In the genomic region with DNA sequence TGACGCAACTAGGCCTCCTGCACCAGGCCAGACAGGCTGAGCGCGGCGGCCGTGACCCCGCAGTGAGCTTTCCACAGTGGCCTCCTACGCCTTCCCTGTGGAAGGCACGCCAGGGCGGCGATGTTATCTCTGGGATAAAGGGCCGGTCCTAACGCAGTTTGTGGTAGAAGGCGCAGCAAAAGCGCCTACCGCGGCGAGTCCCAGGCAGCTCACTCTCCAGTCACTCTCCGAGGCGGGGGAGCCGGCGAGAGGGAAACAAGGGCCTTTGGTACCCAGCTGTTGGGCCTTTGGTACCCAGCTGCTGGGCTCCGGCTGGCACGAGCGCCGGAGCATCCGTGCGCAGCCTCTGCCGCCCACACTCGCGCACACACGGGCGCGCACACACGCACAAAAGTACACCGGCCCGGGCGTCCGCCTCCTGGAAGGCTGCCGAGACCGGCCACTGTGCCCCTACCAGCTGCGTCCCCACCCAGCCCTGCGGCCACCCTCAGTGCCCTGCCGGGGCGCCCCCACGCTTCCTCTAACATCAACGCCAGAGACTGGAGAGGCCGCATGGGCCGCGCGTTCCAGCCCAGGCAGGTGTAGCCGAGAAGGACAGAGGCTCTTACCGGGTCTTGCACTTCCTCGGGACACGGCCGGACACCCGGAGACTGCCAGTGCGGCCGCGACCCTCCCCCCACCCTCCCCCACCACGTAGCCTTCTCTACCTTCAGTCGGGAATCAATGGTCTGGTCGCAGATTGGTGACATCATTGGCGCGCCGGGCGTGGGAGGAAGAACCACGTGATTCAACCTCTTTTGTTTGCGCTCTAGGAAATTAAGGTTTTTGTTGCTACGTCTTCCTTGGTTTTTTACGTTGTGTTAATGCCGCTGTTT, we compare ENCODE assay signal across 7 cellular contexts. TPM values are rescaled to one million over a fixed set of nuclear protein-coding genes. Genes with fewer than 3 reads are reported as not detected.
DNase-seq lines count a peak whose midpoint lies in the region; ATAC-seq and TF ChIP-seq lines count a peak whose summit lies in the region.

No MANE protein-coding gene starts in this region.

- peaks cover 17% of the 10 kb centered on the region for H3K27me3 Mint-ChIP-seq in activated CD4-positive, alpha-beta T cell treated with anti-CD3 and anti-CD28 coated beads, Interleukin-2, amount 10 ng/mL, durations not matched to agents 24 days and 14 days

- TF ChIP-seq POLR2A in GM18526 (IDR thresholded peaks at IDR 0.05; ENCODE audit: extremely low read depth, insufficient read length): peak; percentile 38

- peak overlapping the region; percentile 81 to 82 for H3K9ac ChIP-seq in colonic mucosa (ENCODE audit: low read depth in 2 of 2, low read length in 2 of 2)

- no peaks in the 10 kb centered on the region for H3K9me3 ChIP-seq in colonic mucosa

- H3K27ac Mint-ChIP-seq in activated CD4-positive, alpha-beta T cell treated with anti-CD3 and anti-CD28 coated beads, Interleukin-2, amount 10 ng/mL, durations not matched to agents 24 days and 14 days: peak overlapping the region; percentile 99

- peak overlapping the region; percentile 98 for H3K4me3 Mint-ChIP-seq in activated CD4-positive, alpha-beta T cell treated with anti-CD3 and anti-CD28 coated beads, Interleukin-2, amount 10 ng/mL, durations not matched to agents 24 days and 14 days

- H3K27ac ChIP-seq in colonic mucosa: peak overlapping the region; percentile 38

- H3K4me1 ChIP-seq in colonic mucosa: peaks cover 8% of the 10 kb centered on the region

- intact Hi-C loops in activated CD4-positive, alpha-beta T cell treated with anti-CD3 and anti-CD28 coated beads, Interleukin-2, amount 10 ng/mL, durations not matched to agents 24 days and 14 days (cut with micrococcal nuclease): loop anchor here (1.0 kb wide), 1 partner anchor 18 kb away; no protein-coding TSS in a partner anchor
- intact Hi-C loops in colonic mucosa (cut with DNase I): no loop called here
- intact Hi-C loops in left colon (cut with DNase I, micrococcal nuclease): no loop called here

- peak; percentile 34 for DNase-seq in NCI-H524 treated with DMSO at 0.1 percent for 48 hours (lab: John Stamatoyannopoulos, UW)
- peak; percentile 97 for DNase-seq in activated CD4-positive, alpha-beta T cell treated with anti-CD3 and anti-CD28 coated beads, Interleukin-2, amount 10 ng/mL, durations not matched to agents 24 days and 14 days
- peak; percentile 97 for DNase-seq in colonic mucosa
- DNase-seq in left colon: peak; percentile 91 to 96
- DNase-seq in stimulated activated CD4-positive, alpha-beta T cell treated with anti-CD3 and anti-CD28 coated beads, Interleukin-1b, Interleukin-23, amount 100 ng/mL, for 1 hour (ENCODE audit: low read depth in 2 of 2): peak; percentile 67 to 92

- peaks cover 26% of the 10 kb centered on the region for H3K36me3 Mint-ChIP-seq in activated CD4-positive, alpha-beta T cell treated with anti-CD3 and anti-CD28 coated beads, Interleukin-2, amount 10 ng/mL, durations not matched to agents 24 days and 14 days (ENCODE audit: low read depth)

- H3K9me3 Mint-ChIP-seq in activated CD4-positive, alpha-beta T cell treated with anti-CD3 and anti-CD28 coated beads, Interleukin-2, amount 10 ng/mL, durations not matched to agents 24 days and 14 days: peaks cover 3% of the 10 kb centered on the region

- peaks cover 35% of the 10 kb centered on the region for H3K4me1 Mint-ChIP-seq in activated CD4-positive, alpha-beta T cell treated with anti-CD3 and anti-CD28 coated beads, Interleukin-2, amount 10 ng/mL, durations not matched to agents 24 days and 14 days

- no peak for TF ChIP-seq CTCF in colonic mucosa (IDR thresholded peaks at IDR 0.05)

- peak; percentile 61 for ATAC-seq in HG03432 (IDR thresholded peaks at IDR 0.05; ENCODE audit: unreplicated experiment)
- ATAC-seq in left colon: peak; percentile 90

- H3K4me3 ChIP-seq in colonic mucosa: peak overlapping the region; percentile 97

- no peaks in the 10 kb centered on the region for H3K27me3 ChIP-seq in colonic mucosa

- H3K36me3 ChIP-seq in colonic mucosa: no peaks in the 10 kb centered on the region

RNA-seq across cellular contexts. Expression of gene ADAR, which starts 19.5 kb away (rescaled TPM):
- total RNA-seq in activated CD4-positive, alpha-beta T cell treated with anti-CD3 and anti-CD28 coated beads, Interleukin-2, amount 10 ng/mL, durations not matched to agents 24 days and 14 days: 293 and 306 TPM in 2 replicates
- total RNA-seq in colonic mucosa: 100 to 1,000 TPM; 115 to 125 TPM
- total RNA-seq in left colon: 100 to 1,000 TPM; 119 to 138 TPM

RNA-seq across cellular contexts. Expression of gene CHRNB2, which starts 59.9 kb away (rescaled TPM):
- total RNA-seq in activated CD4-positive, alpha-beta T cell treated with anti-CD3 and anti-CD28 coated beads, Interleukin-2, amount 10 ng/mL, durations not matched to agents 24 days and 14 days: 0.14 TPM in 1 of 2 replicates, not detected in the other
- under 1 TPM; 0.07 to 0.16 TPM for total RNA-seq in colonic mucosa
- under 1 TPM; 0.15 to 0.31 TPM for total RNA-seq in left colon

Comparison
In these comparisons a context has a peak if more than half of its experiments do, and no peak if none do; other contexts are left out.
1. Peak in every context shown above with its lines: DNase-seq, ATAC-seq, H3K4me3 ChIP-seq and H3K27ac ChIP-seq.
2. DNase-seq: peak in every context shown above with its lines; median percentile 97 in activated CD4-positive, alpha-beta T cell treated with anti-CD3 and anti-CD28 coated beads, Interleukin-2, amount 10 ng/mL, durations not matched to agents 24 days and 14 days; 97 in colonic mucosa; 94 in left colon; 80 in stimulated activated CD4-positive, alpha-beta T cell treated with anti-CD3 and anti-CD28 coated beads, Interleukin-1b, Interleukin-23, amount 100 ng/mL, for 1 hour; 34 in NCI-H524 treated with DMSO at 0.1 percent for 48 hours.